Comparison of ENCODE assay signal across 10 cellular contexts in genomic region chr5:181051841-181052525, GRCh38. TPM values are rescaled to one million over a fixed set of nuclear protein-coding genes. Genes with fewer than 3 reads are reported as not detected.
DNase-seq lines count a peak whose midpoint lies in the region; ATAC-seq lines count a peak whose summit lies in the region.
"Had no signal": no experiment of that assay in that cellular context is flagged by ENCODE, and none has a peak within 500 bp of the region (broad histone marks: within the 10 kb centered on the region; RNA-seq: fewer than 3 reads in every experiment).

No MANE protein-coding gene starts in this region.

- H3K4me3 ChIP-seq in BLaER1 treated with 17β-estradiol and CSF1 and Interleukin-3, amounts not matched to agents 10 nM and 100 nM = peak overlapping the region; percentile 73 to 89 (median 82); a peak in 19 of 20 replicates
- no peak overlapping the region for H3K4me3 ChIP-seq in SJCRH30

- H3K36me3 ChIP-seq in BLaER1 treated with 17β-estradiol and CSF1 and Interleukin-3, amounts not matched to agents 10 nM and 100 nM = peaks cover 0 to 11% (median 0%) of the 10 kb centered on the region in 11 experiments; a peak in 6 of 22 replicates
- H3K36me3 ChIP-seq in SJCRH30 = no peaks in the 10 kb centered on the region

- peak overlapping the region; percentile 92 to 99 (median 96) for H3K4me2 ChIP-seq in BLaER1 treated with 17β-estradiol and CSF1 and Interleukin-3, amounts not matched to agents 10 nM and 100 nM

- H3K9me3 Mint-ChIP-seq in activated naive CD8-positive, alpha-beta T cell (ENCODE audit: low read depth) = no peaks in the 10 kb centered on the region
- H3K9me3 Mint-ChIP-seq in naive thymus-derived CD8-positive, alpha-beta T cell = no peaks in the 10 kb centered on the region

- DNase-seq in naive thymus-derived CD8-positive, alpha-beta T cell = no peak
- DNase-seq in AG08395 (ENCODE audit: low spot score) (no peak), KG1 (lab: John Stamatoyannopoulos, UW) (no peak), SJCRH30 (no peak), kidney tubule cell (ENCODE audit: low spot score) (no peak)
- DNase-seq: activated gamma-delta T cell treated with Interleukin-2 at 50 U/mL for 16 hours had no signal

- no peaks in the 10 kb centered on the region for H3K27me3 ChIP-seq in BLaER1 treated with 17β-estradiol and CSF1 and Interleukin-3, amounts not matched to agents 10 nM and 100 nM
- no peaks in the 10 kb centered on the region for H3K27me3 ChIP-seq in SJCRH30

- H3K4me3 Mint-ChIP-seq in activated naive CD8-positive, alpha-beta T cell = peak overlapping the region; percentile 82
- H3K4me3 Mint-ChIP-seq in naive thymus-derived CD8-positive, alpha-beta T cell = peak overlapping the region; percentile 62 to 90 (median 78)

- peaks cover 0 to 13% (median 6%) of the 10 kb centered on the region in 11 experiments; a peak in 4 of 22 replicates for H4K20me1 ChIP-seq in BLaER1 treated with 17β-estradiol and CSF1 and Interleukin-3, amounts not matched to agents 10 nM and 100 nM

- peaks cover 72 to 88% (median 80%) of the 10 kb centered on the region in 10 experiments for H3K4me1 ChIP-seq in BLaER1 treated with 17β-estradiol and CSF1 and Interleukin-3, amounts not matched to agents 10 nM and 100 nM
- no peaks in the 10 kb centered on the region for H3K4me1 ChIP-seq in SJCRH30

- peak overlapping the region in 9 of 11 experiments; percentile 76 to 88 (median 86); a peak in 16 of 22 replicates for H3K9ac ChIP-seq in BLaER1 treated with 17β-estradiol and CSF1 and Interleukin-3, amounts not matched to agents 10 nM and 100 nM

- H3K27ac Mint-ChIP-seq in activated naive CD8-positive, alpha-beta T cell = no peak overlapping the region
- peak overlapping the region in 3 of 10 donors; percentile 62 to 69 (median 66) for H3K27ac Mint-ChIP-seq in naive thymus-derived CD8-positive, alpha-beta T cell

- POLR2A ChIA-PET in naive thymus-derived CD8-positive, alpha-beta T cell (lab: Charles Lee) = no interaction called here

- ATAC-seq in GM18502 (IDR thresholded peaks at IDR 0.05; ENCODE audit: poor library complexity, unreplicated experiment) = peak; percentile 6
- peak in 1 of 2 donors; percentile 14 for ATAC-seq in naive thymus-derived CD8-positive, alpha-beta T cell

- H3K27ac ChIP-seq in BLaER1 treated with 17β-estradiol and CSF1 and Interleukin-3, amounts not matched to agents 10 nM and 100 nM = peak overlapping the region in 9 of 11 experiments; percentile 74 to 90 (median 84); a peak in 18 of 22 replicates
- no peak overlapping the region for H3K27ac ChIP-seq in SJCRH30

- H3K9me3 ChIP-seq in BLaER1 treated with 17β-estradiol and CSF1 and Interleukin-3, amounts not matched to agents 10 nM and 100 nM (replicated peaks in 1 of 11) = no peaks in the 10 kb centered on the region
- H3K9me3 ChIP-seq in SJCRH30 (replicated peaks) = no peaks in the 10 kb centered on the region

- no peaks in the 10 kb centered on the region for H3K36me3 Mint-ChIP-seq in activated naive CD8-positive, alpha-beta T cell
- peaks cover 0 to 8% (median 2%) of the 10 kb centered on the region in 3 donors for H3K36me3 Mint-ChIP-seq in naive thymus-derived CD8-positive, alpha-beta T cell

- H3K4me1 Mint-ChIP-seq in activated naive CD8-positive, alpha-beta T cell (ENCODE audit: low read depth) = peaks cover 16% of the 10 kb centered on the region
- peaks cover 10 to 24% (median 19%) of the 10 kb centered on the region in 4 donors for H3K4me1 Mint-ChIP-seq in naive thymus-derived CD8-positive, alpha-beta T cell

- peaks cover 58% of the 10 kb centered on the region for H3K27me3 Mint-ChIP-seq in activated naive CD8-positive, alpha-beta T cell
- H3K27me3 Mint-ChIP-seq in naive thymus-derived CD8-positive, alpha-beta T cell = peaks cover 57 to 82% (median 69%) of the 10 kb centered on the region in 5 donors

RNA-seq across cellular contexts. Expression of gene BTNL9, which starts 11.9 kb away (rescaled TPM):
- total RNA-seq in naive thymus-derived CD8-positive, alpha-beta T cell = under 1 TPM; 0.25 to 0.42 TPM
- not detected for polyA plus RNA-seq in naive thymus-derived CD8-positive, alpha-beta T cell
- not detected in 2 replicates for total RNA-seq in SJCRH30 (2014; rRNA removed; shearing (Covaris generic))
- total RNA-seq: kidney epithelial cell had no signal
